In the genomic region with DNA sequence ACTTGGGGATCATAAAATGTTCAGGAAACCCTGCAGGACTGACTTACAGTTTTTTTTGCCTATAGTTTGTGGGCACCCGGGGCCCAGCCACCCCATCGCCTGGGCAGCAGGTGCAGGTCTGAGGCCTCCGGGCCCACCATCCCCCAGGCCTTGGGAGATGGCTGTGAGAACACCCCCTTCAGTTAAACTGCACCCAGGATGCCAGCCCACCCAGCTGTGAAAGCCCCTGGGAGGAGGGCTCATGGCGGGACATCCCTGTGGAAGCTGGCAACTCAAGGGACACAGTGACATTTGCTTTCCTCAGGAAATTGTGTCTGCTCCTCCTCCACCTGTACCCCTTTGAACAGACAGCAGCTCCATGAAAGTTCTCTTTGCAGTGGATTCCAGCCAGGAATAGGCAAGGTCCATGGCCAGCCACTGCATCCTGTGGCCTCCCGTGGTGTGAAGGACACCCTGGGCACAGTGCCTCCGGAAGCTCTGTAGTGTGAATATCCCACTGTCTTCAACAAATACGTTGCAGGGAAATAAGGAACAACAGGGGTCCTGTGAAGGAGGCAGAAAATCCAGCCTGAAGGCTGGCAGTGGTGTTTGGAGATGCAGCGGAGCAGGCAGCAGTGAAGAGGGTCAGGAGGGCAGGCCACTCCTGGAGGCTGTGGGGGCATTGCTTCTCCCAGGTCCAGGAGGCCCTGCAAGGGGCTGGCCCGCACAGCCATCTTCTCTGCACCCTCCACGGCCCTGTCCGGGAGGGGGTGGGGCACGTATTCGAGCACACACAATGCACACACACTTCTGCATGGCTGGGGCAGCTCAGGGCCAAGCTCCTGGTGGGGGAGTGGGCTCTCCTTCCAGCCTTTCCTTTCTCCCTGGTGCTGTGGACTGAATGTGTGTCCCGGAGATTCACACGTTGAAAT, we compare ENCODE assay signal across 17 cellular contexts. TPM values are rescaled to one million over a fixed set of nuclear protein-coding genes. Genes with fewer than 3 reads are reported as not detected.
DNase-seq lines count a peak whose midpoint lies in the region; ATAC-seq and TF ChIP-seq lines count a peak whose summit lies in the region.
"Had no signal": no experiment of that assay in that cellular context is flagged by ENCODE, and none has a peak within 500 bp of the region (broad histone marks: within the 10 kb centered on the region; RNA-seq: fewer than 3 reads in every experiment).

No MANE protein-coding gene starts in this region.

- peak overlapping the region; percentile 56 for H3K27ac Mint-ChIP-seq in central memory CD8-positive, alpha-beta T cell (ENCODE audit: low read depth)
- H3K27ac Mint-ChIP-seq in neural crest cell (ENCODE audit: unreplicated experiment) = peak overlapping the region; percentile 95
- no peak overlapping the region for H3K27ac Mint-ChIP-seq in activated T-helper 1 cell treated with anti-CD3 and anti-CD28 coated beads, Interleukin-12 subunit alpha, Interleukin-12 subunit beta, Interleukin-2, Interleukin-4 antibody, amounts not matched to agents 30 ng/mL and 10 ng/mL and 1 ng/mL, durations not matched to agents 14 hours and 24 hours and 36 hours
- H3K27ac Mint-ChIP-seq: activated CD8-positive, alpha-beta T cell treated with anti-CD3 and anti-CD28 coated beads for 36 hours; activated T-helper 2 cell treated with anti-CD3 and anti-CD28 coated beads, Interferon-gamma antibody, Interleukin-2, Interleukin-4, amounts not matched to agents 10 μg/mL and 5 μg/mL and 100 μg/mL, durations not matched to agents 14 hours and 24 hours and 36 hours; stimulated activated memory B cell treated with anti-CD40 and anti-IgM and Interleukin-4, amounts not matched to agents 10 μg/mL and 1 μg/mL and 100 μg/mL, for 72 hours had no signal

- intact Hi-C loops in activated T-helper 1 cell treated with anti-CD3 and anti-CD28 coated beads, Interleukin-12 subunit alpha, Interleukin-12 subunit beta, Interleukin-2, Interleukin-4 antibody, amounts not matched to agents 30 ng/mL and 10 ng/mL and 1 ng/mL, durations not matched to agents 14 hours and 24 hours and 36 hours (cut with micrococcal nuclease) = no loop called here

- H3K4me1 Mint-ChIP-seq in central memory CD8-positive, alpha-beta T cell = no peaks in the 10 kb centered on the region
- peaks cover 18% of the 10 kb centered on the region for H3K4me1 Mint-ChIP-seq in neural crest cell
- H3K4me1 Mint-ChIP-seq in activated T-helper 1 cell treated with anti-CD3 and anti-CD28 coated beads, Interleukin-12 subunit alpha, Interleukin-12 subunit beta, Interleukin-2, Interleukin-4 antibody, amounts not matched to agents 30 ng/mL and 10 ng/mL and 1 ng/mL, durations not matched to agents 14 hours and 24 hours and 36 hours (ENCODE audit: low read depth) = no peaks in the 10 kb centered on the region

- H3K27ac ChIP-seq in BLaER1 (no peak overlapping the region), HEK293 (ENCODE audit: extremely low read depth, low read depth, low read length) (no peak overlapping the region)
- H3K27ac ChIP-seq: tibial artery, VCaP had no signal

- H3K9me3 Mint-ChIP-seq in central memory CD8-positive, alpha-beta T cell = no peaks in the 10 kb centered on the region
- peaks cover 4% of the 10 kb centered on the region for H3K9me3 Mint-ChIP-seq in neural crest cell
- H3K9me3 Mint-ChIP-seq in activated T-helper 1 cell treated with anti-CD3 and anti-CD28 coated beads, Interleukin-12 subunit alpha, Interleukin-12 subunit beta, Interleukin-2, Interleukin-4 antibody, amounts not matched to agents 30 ng/mL and 10 ng/mL and 1 ng/mL, durations not matched to agents 14 hours and 24 hours and 36 hours = peaks cover 4% of the 10 kb centered on the region
- H3K9me3 Mint-ChIP-seq: activated CD8-positive, alpha-beta T cell treated with anti-CD3 and anti-CD28 coated beads for 36 hours; stimulated activated memory B cell treated with anti-CD40 and anti-IgM and Interleukin-4, amounts not matched to agents 10 μg/mL and 1 μg/mL and 100 μg/mL, for 72 hours had no signal

- H3K9ac ChIP-seq in BLaER1 = no peak overlapping the region

- no peaks in the 10 kb centered on the region for H3K27me3 ChIP-seq in BLaER1

- H3K4me3 ChIP-seq in BLaER1 (no peak overlapping the region), HEK293 (ENCODE audit: low read depth, low read length) (no peak overlapping the region)
- H3K4me3 ChIP-seq: GM12878, tibial artery had no signal

- H3K36me3 Mint-ChIP-seq in central memory CD8-positive, alpha-beta T cell (ENCODE audit: insufficient read depth) = peaks cover 4% of the 10 kb centered on the region
- H3K36me3 Mint-ChIP-seq in neural crest cell (ENCODE audit: low read depth) = peaks cover 6% of the 10 kb centered on the region
- no peaks in the 10 kb centered on the region for H3K36me3 Mint-ChIP-seq in activated T-helper 1 cell treated with anti-CD3 and anti-CD28 coated beads, Interleukin-12 subunit alpha, Interleukin-12 subunit beta, Interleukin-2, Interleukin-4 antibody, amounts not matched to agents 30 ng/mL and 10 ng/mL and 1 ng/mL, durations not matched to agents 14 hours and 24 hours and 36 hours (ENCODE audit: low read depth)

- CTCF ChIA-PET in HEK293 (lab: Yijun Ruan, JAX) = interaction anchor here (1.1 to 3.3 kb wide), 3 partner anchors 8 to 208 kb away, joined by 4 to 15 read pairs (median 5); no protein-coding TSS in a partner anchor

- H3K36me3 ChIP-seq in BLaER1 (no peaks in the 10 kb centered on the region), HEK293 (ENCODE audit: control insufficient read depth in 2 of 2, insufficient read depth in 1 of 2, low read length in 2 of 2) (no peaks in the 10 kb centered on the region)

- no peaks in the 10 kb centered on the region for H4K20me1 ChIP-seq in BLaER1

- no peaks in the 10 kb centered on the region for H3K27me3 Mint-ChIP-seq in central memory CD8-positive, alpha-beta T cell
- H3K27me3 Mint-ChIP-seq in neural crest cell (ENCODE audit: low read depth) = no peaks in the 10 kb centered on the region
- peaks cover 5% of the 10 kb centered on the region for H3K27me3 Mint-ChIP-seq in activated T-helper 1 cell treated with anti-CD3 and anti-CD28 coated beads, Interleukin-12 subunit alpha, Interleukin-12 subunit beta, Interleukin-2, Interleukin-4 antibody, amounts not matched to agents 30 ng/mL and 10 ng/mL and 1 ng/mL, durations not matched to agents 14 hours and 24 hours and 36 hours (ENCODE audit: insufficient read depth)

- H3K4me2 ChIP-seq in BLaER1 = 0 out of 2 replicates have a peak overlapping the region, but pooled peaks have one; percentile 4

- ATAC-seq in central memory CD8-positive, alpha-beta T cell (replicated peaks; ENCODE audit: extremely low read depth, poor library complexity, severe bottlenecking) = no peak
- ATAC-seq in HG02642 (IDR thresholded peaks at IDR 0.05; ENCODE audit: poor library complexity, unreplicated experiment) = no peak
- ATAC-seq in HG02884 (IDR thresholded peaks at IDR 0.05; ENCODE audit: unreplicated experiment) = no peak
- ATAC-seq: activated CD8-positive, alpha-beta T cell treated with anti-CD3 and anti-CD28 coated beads for 36 hours; GM12878 had no signal

- TF ChIP-seq CTCF in HEK293 (tag by site-specific recombination; IDR thresholded peaks at IDR 0.05) (no peak), neural crest cell (conservative IDR thresholded peaks at IDR 0.05) (no peak)

- POLR2A ChIA-PET in HEK293 (lab: Yijun Ruan, JAX) = no interaction called here

- no peak overlapping the region for H3K4me3 Mint-ChIP-seq in central memory CD8-positive, alpha-beta T cell
- peak overlapping the region; percentile 65 for H3K4me3 Mint-ChIP-seq in neural crest cell
- H3K4me3 Mint-ChIP-seq in activated T-helper 1 cell treated with anti-CD3 and anti-CD28 coated beads, Interleukin-12 subunit alpha, Interleukin-12 subunit beta, Interleukin-2, Interleukin-4 antibody, amounts not matched to agents 30 ng/mL and 10 ng/mL and 1 ng/mL, durations not matched to agents 14 hours and 24 hours and 36 hours = no peak overlapping the region
- H3K4me3 Mint-ChIP-seq: activated CD8-positive, alpha-beta T cell treated with anti-CD3 and anti-CD28 coated beads for 36 hours; stimulated activated memory B cell treated with anti-CD40 and anti-IgM and Interleukin-4, amounts not matched to agents 10 μg/mL and 1 μg/mL and 100 μg/mL, for 72 hours had no signal

- no peak for DNase-seq in central memory CD8-positive, alpha-beta T cell (ENCODE audit: low spot score in 2 of 2)
- DNase-seq in neural crest cell (ENCODE audit: low read depth, low spot score) = no peak
- DNase-seq in cerebellum (ENCODE audit: low spot score) = no peak
- no peak for DNase-seq in activated T-helper 1 cell treated with anti-CD3 and anti-CD28 coated beads, Interleukin-12 subunit alpha, Interleukin-12 subunit beta, Interleukin-2, Interleukin-4 antibody, amounts not matched to agents 30 ng/mL and 10 ng/mL and 1 ng/mL, durations not matched to agents 14 hours and 24 hours and 36 hours (ENCODE audit: low spot score)
- DNase-seq: activated CD8-positive, alpha-beta T cell treated with anti-CD3 and anti-CD28 coated beads for 36 hours; Caco-2; NCI-H1105 treated with DMSO at 0.1 percent for 48 hours; stimulated activated CD4-positive, alpha-beta T cell treated with anti-CD3 and anti-CD28 coated beads, Interleukin-12 subunit alpha, Interleukin-12 subunit beta, amount 100 ng/mL, for 4 hours had no signal

- H3K9me3 ChIP-seq in BLaER1 (no peaks in the 10 kb centered on the region), HEK293 (ENCODE audit: control insufficient read depth, insufficient read depth, low read depth, low read length) (no peaks in the 10 kb centered on the region)
- H3K9me3 ChIP-seq: Caco-2, tibial artery had no signal

- H3K4me1 ChIP-seq in BLaER1 = peaks cover 7% of the 10 kb centered on the region
- H3K4me1 ChIP-seq in HEK293 (ENCODE audit: control insufficient read depth, insufficient read depth, low read length) = no peaks in the 10 kb centered on the region
- H3K4me1 ChIP-seq: Caco-2 had no signal

TF ChIP-seq in HEK293, 187 proteins besides CTCF, POLR2A, EP300 and RAD21:
- TF ChIP-seq ZIC2 (tag by site-specific recombination; IDR thresholded peaks at IDR 0.05) (peak; percentile 91), ZNF10 (tag by site-specific recombination; IDR thresholded peaks at IDR 0.05) (no peak)

RNA-seq across cellular contexts. Expression of gene OBSCN, which starts 2.1 kb away (rescaled TPM):
- total RNA-seq in neural crest cell (40.1 and 46.5 TPM in 2 replicates), cerebellum (52.9 TPM)
- 15.0 and 15.2 TPM in 2 replicates for total RNA-seq in activated T-helper 1 cell treated with anti-CD3 and anti-CD28 coated beads, Interleukin-12 subunit alpha, Interleukin-12 subunit beta, Interleukin-2, Interleukin-4 antibody, amounts not matched to agents 30 ng/mL and 10 ng/mL and 1 ng/mL, durations not matched to agents 14 hours and 24 hours and 36 hours

RNA-seq across cellular contexts. Expression of gene IBA57, which starts 40.2 kb away (rescaled TPM):
- total RNA-seq in neural crest cell (8.3 and 10.4 TPM in 2 replicates), cerebellum (10.8 TPM)
- total RNA-seq in activated T-helper 1 cell treated with anti-CD3 and anti-CD28 coated beads, Interleukin-12 subunit alpha, Interleukin-12 subunit beta, Interleukin-2, Interleukin-4 antibody, amounts not matched to agents 30 ng/mL and 10 ng/mL and 1 ng/mL, durations not matched to agents 14 hours and 24 hours and 36 hours = 7.5 and 8.1 TPM in 2 replicates

RNA-seq across cellular contexts. Expression of gene GJC2, which starts 56.1 kb away (rescaled TPM):
- total RNA-seq in neural crest cell (0.65 and 0.68 TPM in 2 replicates), cerebellum (0.73 TPM)
- total RNA-seq in activated T-helper 1 cell treated with anti-CD3 and anti-CD28 coated beads, Interleukin-12 subunit alpha, Interleukin-12 subunit beta, Interleukin-2, Interleukin-4 antibody, amounts not matched to agents 30 ng/mL and 10 ng/mL and 1 ng/mL, durations not matched to agents 14 hours and 24 hours and 36 hours = 0.61 and 0.93 TPM in 2 replicates
